In the genomic region with DNA sequence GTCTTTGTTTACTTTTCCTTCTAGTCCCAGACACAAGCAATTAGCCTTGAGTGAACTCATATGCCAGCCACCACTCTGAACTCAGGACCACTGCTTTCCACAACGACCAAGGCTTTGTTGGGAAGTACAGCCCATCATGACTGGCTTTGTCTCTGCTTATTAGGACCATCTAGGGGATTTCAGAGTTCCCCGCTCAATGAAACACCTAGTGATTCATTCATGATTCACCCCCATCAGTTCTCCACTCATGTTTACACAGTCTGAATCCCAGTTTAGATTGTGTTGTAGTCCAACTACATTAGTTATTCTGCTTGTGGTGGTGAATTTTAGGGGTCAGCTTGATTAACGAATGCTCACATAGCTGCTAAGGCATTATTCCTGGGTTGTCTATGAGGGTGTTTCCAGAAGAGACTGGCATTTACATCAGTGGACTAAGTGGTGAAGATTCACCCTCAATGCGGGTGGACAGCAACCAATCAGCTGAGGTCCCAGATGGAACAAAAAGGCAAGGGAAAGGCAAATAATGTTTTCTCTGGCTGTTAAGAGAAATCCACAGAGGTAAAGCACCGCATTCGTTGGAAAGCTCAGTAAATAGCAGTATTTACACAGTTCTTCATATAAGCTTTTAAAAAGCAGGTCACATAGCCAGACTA, we compare ENCODE assay signal across 15 cellular contexts.
DNase-seq lines count a peak whose midpoint lies in the region; ATAC-seq and TF ChIP-seq lines count a peak whose summit lies in the region.
"Had no signal": no experiment of that assay in that cellular context is flagged by ENCODE, and none has a peak within 500 bp of the region (broad histone marks: within the 10 kb centered on the region; RNA-seq: fewer than 3 reads in every experiment).

No MANE protein-coding gene starts in this region.

- H3K4me1 Mint-ChIP-seq in endothelial cell (ENCODE audit: unreplicated experiment) (peaks cover 7% of the 10 kb centered on the region), endodermal cell (peaks cover 25% of the 10 kb centered on the region)

- H3K36me3 Mint-ChIP-seq in endothelial cell (ENCODE audit: low read depth, unreplicated experiment): no peaks in the 10 kb centered on the region
- no peaks in the 10 kb centered on the region for H3K36me3 Mint-ChIP-seq in endodermal cell (ENCODE audit: low read depth)

- TF ChIP-seq CTCF in choroid plexus epithelial cell (conservative IDR thresholded peaks at IDR 0.05; ENCODE audit: low read depth, low read length): no peak
- TF ChIP-seq CTCF in endothelial cell (IDR thresholded peaks at IDR 0.05; ENCODE audit: unreplicated experiment): no peak
- no peak for TF ChIP-seq CTCF in endodermal cell (conservative IDR thresholded peaks at IDR 0.05)

- H3K4me1 ChIP-seq in endodermal cell (ENCODE audit: control insufficient read depth, insufficient read depth, low read length) (peaks cover 11% of the 10 kb centered on the region), right cardiac atrium (ENCODE audit: control insufficient read depth, insufficient read depth, low read length) (no peaks in the 10 kb centered on the region)

- H3K9me3 Mint-ChIP-seq in endothelial cell (ENCODE audit: unreplicated experiment) (no peaks in the 10 kb centered on the region), endodermal cell (no peaks in the 10 kb centered on the region)
- H3K9me3 Mint-ChIP-seq: dendritic cell treated with granulocyte-macrophage colony-stimulating factor and Interleukin-4, amounts not matched to agents 40 ng/mL and 50 ng/mL, for 4 days had no signal

- ATAC-seq in right cardiac atrium: no peak

- H3K4me3 ChIP-seq in MG63 (no peak overlapping the region), choroid plexus epithelial cell (ENCODE audit: low read depth, low read length) (no peak overlapping the region), endodermal cell (ENCODE audit: low read length) (no peak overlapping the region), right cardiac atrium (ENCODE audit: low read length) (no peak overlapping the region)
- H3K4me3 ChIP-seq: SK-N-MC, skin epidermis had no signal

- H3K27me3 Mint-ChIP-seq in endothelial cell (ENCODE audit: unreplicated experiment) (no peaks in the 10 kb centered on the region), endodermal cell (ENCODE audit: insufficient read depth) (no peaks in the 10 kb centered on the region)
- H3K27me3 Mint-ChIP-seq: dendritic cell treated with granulocyte-macrophage colony-stimulating factor and Interleukin-4, amounts not matched to agents 40 ng/mL and 50 ng/mL, for 4 days had no signal

- intact Hi-C loops in right cardiac atrium (cut with DNase I): no loop called here

- H3K9me3 ChIP-seq in MG63 (no peaks in the 10 kb centered on the region), endodermal cell (ENCODE audit: control insufficient read depth, low read length) (peaks cover 6% of the 10 kb centered on the region), right cardiac atrium (ENCODE audit: control insufficient read depth, low read length) (no peaks in the 10 kb centered on the region)

- H3K4me3 Mint-ChIP-seq in endothelial cell (ENCODE audit: unreplicated experiment) (no peak overlapping the region), endodermal cell (no peak overlapping the region)
- H3K4me3 Mint-ChIP-seq: dendritic cell treated with granulocyte-macrophage colony-stimulating factor and Interleukin-4, amounts not matched to agents 40 ng/mL and 50 ng/mL, for 4 days had no signal

- H3K27me3 ChIP-seq in MG63 (no peaks in the 10 kb centered on the region), endodermal cell (ENCODE audit: control insufficient read depth, insufficient read depth, low read length, poor library complexity, severe bottlenecking) (no peaks in the 10 kb centered on the region), right cardiac atrium (ENCODE audit: control insufficient read depth, insufficient read depth) (no peaks in the 10 kb centered on the region)

- H3K27ac ChIP-seq in endodermal cell (ENCODE audit: low read depth, low read length): no peak overlapping the region
- H3K27ac ChIP-seq in right cardiac atrium (ENCODE audit: low read length): no peak overlapping the region
- H3K27ac ChIP-seq: SK-N-MC, skin epidermis had no signal

- H3K36me3 ChIP-seq in MG63 (no peaks in the 10 kb centered on the region), endodermal cell (ENCODE audit: control insufficient read depth, insufficient read depth, low read length) (no peaks in the 10 kb centered on the region)

- no peak overlapping the region for H3K27ac Mint-ChIP-seq in endothelial cell (ENCODE audit: unreplicated experiment)
- H3K27ac Mint-ChIP-seq in endodermal cell: no peak overlapping the region
- H3K27ac Mint-ChIP-seq: dendritic cell treated with granulocyte-macrophage colony-stimulating factor and Interleukin-4, amounts not matched to agents 40 ng/mL and 50 ng/mL, for 4 days had no signal

- H3K9ac ChIP-seq in endodermal cell (ENCODE audit: extremely low read depth, low read length, poor library complexity, severe bottlenecking): no peak overlapping the region

- 87 to 93% methylated on average over 6 of the region's 6 CpGs for WGBS in endodermal cell (ENCODE audit: insufficient coverage in 1 of 2, insufficient read length in 1 of 2), 2 experiments
- WGBS in right cardiac atrium: 87% methylated on average over 6 of the region's 6 CpGs

- DNase-seq in DMS53 treated with DMSO at 0.1 percent for 48 hours (lab: John Stamatoyannopoulos, UW; ENCODE audit: unreplicated experiment): peak; percentile 39
- DNase-seq in MG63: peak; percentile 14
- peak; percentile 61 for DNase-seq in choroid plexus epithelial cell (ENCODE audit: low read depth)
- DNase-seq in myocyte (ENCODE audit: low read depth): peak; percentile 24
- no peak for DNase-seq in endothelial cell (ENCODE audit: low spot score)
- no peak for DNase-seq in endodermal cell
- no peak for DNase-seq in right cardiac atrium
- DNase-seq in NCI-H1436 (lab: John Stamatoyannopoulos, UW): no peak
- DNase-seq: activated CD4-positive, alpha-beta T cell treated with anti-CD3 and anti-CD28 coated beads for 48 hours; activated gamma-delta T cell; MV-4-11; NCI-H526 had no signal

Comparison
In these comparisons a context has a peak if more than half of its experiments do, and no peak if none do; other contexts are left out.
1. DNase-seq: peak in DMS53 treated with DMSO at 0.1 percent for 48 hours (single experiment), MG63 (single experiment), choroid plexus epithelial cell (single experiment) and myocyte (single experiment); none in endothelial cell (single experiment), endodermal cell (single experiment), right cardiac atrium (0 of 3) and NCI-H1436 (single experiment).